Comparison of ENCODE assay signal across 13 cellular contexts in the genomic region with DNA sequence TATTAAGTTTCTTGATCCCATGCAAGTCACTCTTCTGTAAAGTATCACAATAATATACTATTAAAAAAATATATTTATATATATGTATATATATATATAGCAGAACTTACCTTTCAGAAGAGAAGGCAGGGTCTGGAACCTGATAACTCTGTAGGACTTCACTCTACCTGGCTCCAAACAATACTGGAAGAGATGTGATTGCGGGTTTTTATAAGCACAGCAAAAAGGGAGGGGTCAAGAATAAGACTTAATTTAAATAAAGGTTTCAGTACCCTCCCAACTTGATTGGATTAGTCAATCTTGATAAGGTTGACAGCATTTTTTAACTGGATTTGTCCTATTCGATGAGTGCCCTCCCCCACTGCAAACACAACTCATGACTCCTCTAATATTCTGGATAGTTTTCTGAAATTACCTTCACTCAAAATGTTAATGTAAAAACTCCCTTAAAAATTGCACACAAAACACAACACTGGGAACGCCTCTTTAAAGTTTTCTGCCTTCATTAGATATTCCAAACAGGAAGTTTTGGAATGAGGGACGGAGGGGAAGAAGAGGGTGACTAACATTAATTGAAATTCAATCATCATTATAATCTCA. TPM values are rescaled to one million over a fixed set of nuclear protein-coding genes. Genes with fewer than 3 reads are reported as not detected.
A peak's percentile ranks its signal among the peaks of the same experiment; 100 is the strongest.
DNase-seq lines count a peak whose midpoint lies in the region; ATAC-seq and TF ChIP-seq lines count a peak whose summit lies in the region.
"Had no signal": no experiment of that assay in that cellular context is flagged by ENCODE, and none has a peak within 500 bp of the region (broad histone marks: within the 10 kb centered on the region; RNA-seq: fewer than 3 reads in every experiment).

No MANE protein-coding gene starts in this region.

- no peak for ATAC-seq in CD8-positive, alpha-beta T cell
- ATAC-seq: left lung had no signal

- peaks cover 41% of the 10 kb centered on the region for H3K4me1 ChIP-seq in CD8-positive, alpha-beta T cell (ENCODE audit: insufficient read depth, low read length)
- H3K4me1 ChIP-seq in colonic mucosa: no peaks in the 10 kb centered on the region
- peaks cover 38% of the 10 kb centered on the region for H3K4me1 ChIP-seq in neural progenitor cell
- H3K4me1 ChIP-seq: uterus had no signal

- DNase-seq in CD8-positive, alpha-beta T cell: no peak
- DNase-seq in NCI-H82 treated with DMSO at 0.1 percent for 48 hours (lab: John Stamatoyannopoulos, UW; ENCODE audit: unreplicated experiment) (peak; percentile 93), colonic mucosa (peak; percentile 40), neural progenitor cell (ENCODE audit: low spot score) (no peak), NAMALWA (ENCODE audit: low spot score) (no peak), COLO829 (ENCODE audit: low spot score) (no peak), hippocampal formation (lab: John Stamatoyannopoulos, UW) (no peak)
- DNase-seq: DMS 273 treated with DMSO at 0.1 percent for 48 hours, left lung, NCI-H510A treated with DMSO at 0.1 percent for 48 hours, retina, uterus had no signal

- CTCF ChIA-PET in CD8-positive, alpha-beta T cell (lab: Charles Lee): interaction anchor here (1.2 to 3.1 kb wide), 5 partner anchors 14 to 318 kb away, joined by 3 to 9 read pairs (median 4); no protein-coding TSS in a partner anchor

- H3K27me3 Mint-ChIP-seq in CD8-positive, alpha-beta T cell (ENCODE audit: low read depth): no peaks in the 10 kb centered on the region
- no peaks in the 10 kb centered on the region for H3K27me3 Mint-ChIP-seq in neural progenitor cell (ENCODE audit: insufficient read depth, low read depth)

- H4K20me1 ChIP-seq in neural progenitor cell (ENCODE audit: low read depth): no peaks in the 10 kb centered on the region

- H3K36me3 ChIP-seq in CD8-positive, alpha-beta T cell (ENCODE audit: insufficient read depth, low read length): no peaks in the 10 kb centered on the region
- no peaks in the 10 kb centered on the region for H3K36me3 ChIP-seq in colonic mucosa
- H3K36me3 ChIP-seq in neural progenitor cell: no peaks in the 10 kb centered on the region
- H3K36me3 ChIP-seq: cardiac muscle cell, left lung, uterus had no signal

- H3K9me3 ChIP-seq in CD8-positive, alpha-beta T cell (ENCODE audit: low read length): no peaks in the 10 kb centered on the region
- no peaks in the 10 kb centered on the region for H3K9me3 ChIP-seq in colonic mucosa
- no peaks in the 10 kb centered on the region for H3K9me3 ChIP-seq in neural progenitor cell (ENCODE audit: low read depth)
- H3K9me3 ChIP-seq: left lung, uterus had no signal

- peak overlapping the region; percentile 60 for H3K4me2 ChIP-seq in neural progenitor cell

- H3K27ac ChIP-seq in CD8-positive, alpha-beta T cell (ENCODE audit: low read depth, low read length): no peak overlapping the region
- peak overlapping the region; percentile 92 for H3K27ac ChIP-seq in colonic mucosa
- H3K27ac ChIP-seq in neural progenitor cell: peak overlapping the region; percentile 83

- no peaks in the 10 kb centered on the region for H3K27me3 ChIP-seq in CD8-positive, alpha-beta T cell (ENCODE audit: insufficient read depth, low read length)
- no peaks in the 10 kb centered on the region for H3K27me3 ChIP-seq in colonic mucosa
- no peaks in the 10 kb centered on the region for H3K27me3 ChIP-seq in neural progenitor cell
- H3K27me3 ChIP-seq: cardiac muscle cell, uterus had no signal

- H3K4me3 ChIP-seq in CD8-positive, alpha-beta T cell (ENCODE audit: low read depth, low read length): peak overlapping the region; percentile 18
- peak overlapping the region; percentile 12 for H3K4me3 ChIP-seq in colonic mucosa
- no peak overlapping the region for H3K4me3 ChIP-seq in neural progenitor cell
- H3K4me3 ChIP-seq: cardiac muscle cell, left lung, uterus had no signal

- H3K36me3 Mint-ChIP-seq in CD8-positive, alpha-beta T cell: peaks cover 16% of the 10 kb centered on the region
- no peaks in the 10 kb centered on the region for H3K36me3 Mint-ChIP-seq in neural progenitor cell

- H3F3A ChIP-seq in neural progenitor cell (ENCODE audit: low read depth): peaks cover 30% of the 10 kb centered on the region

- intact Hi-C loops in CD8-positive, alpha-beta T cell (cut with DNase I, micrococcal nuclease): loop anchor here in 1 of 2 experiments (1.0 kb wide), 1 partner anchor 11 kb away; no protein-coding TSS in a partner anchor
- intact Hi-C loops in colonic mucosa (cut with DNase I): loop anchor here (10.0 kb wide), 1 partner anchor 47 kb away; no protein-coding TSS in a partner anchor

- no peak overlapping the region for H3K4me3 Mint-ChIP-seq in CD8-positive, alpha-beta T cell
- peak overlapping the region; percentile 24 for H3K4me3 Mint-ChIP-seq in neural progenitor cell

- POLR2A ChIA-PET in CD8-positive, alpha-beta T cell (lab: Charles Lee): interaction anchor here (0.6 to 1.1 kb wide), 5 partner anchors 35 to 317 kb away, joined by 3 to 4 read pairs (median 3); no protein-coding TSS in a partner anchor

- H3K9ac ChIP-seq in colonic mucosa (ENCODE audit: low read depth in 2 of 2, low read length in 2 of 2) (peak overlapping the region in 1 of 2 donors; percentile 82), neural progenitor cell (no peak overlapping the region)

- H2AFZ ChIP-seq in neural progenitor cell (replicated peaks): no peak overlapping the region

- TF ChIP-seq CTCF in CD8-positive, alpha-beta T cell (IDR thresholded peaks at IDR 0.05): no peak
- TF ChIP-seq CTCF in colonic mucosa (IDR thresholded peaks at IDR 0.05) (no peak), neural progenitor cell (IDR thresholded peaks at IDR 0.05) (no peak)

- H3K79me2 ChIP-seq in neural progenitor cell (ENCODE audit: low read depth): peaks cover 8% of the 10 kb centered on the region

- peaks cover 62% of the 10 kb centered on the region for H3K4me1 Mint-ChIP-seq in CD8-positive, alpha-beta T cell (ENCODE audit: low read depth)
- H3K4me1 Mint-ChIP-seq in neural progenitor cell: peaks cover 37% of the 10 kb centered on the region

- H3K27ac Mint-ChIP-seq in CD8-positive, alpha-beta T cell: peak overlapping the region; percentile 94
- H3K27ac Mint-ChIP-seq in neural progenitor cell: no peak overlapping the region

- no peaks in the 10 kb centered on the region for H3K9me3 Mint-ChIP-seq in CD8-positive, alpha-beta T cell
- peaks cover 3% of the 10 kb centered on the region for H3K9me3 Mint-ChIP-seq in neural progenitor cell

RNA-seq across cellular contexts. Expression of gene ZNF217, which starts 4.0 kb away (rescaled TPM):
- 10 to 100 TPM; 71.8 to 79.9 TPM for total RNA-seq in CD8-positive, alpha-beta T cell
- total RNA-seq in colonic mucosa (10 to 100 TPM; 45.7 to 73.0 TPM), neural progenitor cell (ENCODE audit: low replicate concordance) (76.3 and 84.4 TPM in 2 replicates)

Comparison
In these comparisons a context has a peak if more than half of its experiments do, and no peak if none do; other contexts are left out.
1. DNase-seq: peak in NCI-H82 treated with DMSO at 0.1 percent for 48 hours (single experiment) and colonic mucosa (single experiment); none in CD8-positive, alpha-beta T cell (0 of 7), neural progenitor cell (single experiment), NAMALWA (single experiment), COLO829 (single experiment) and hippocampal formation (0 of 2).